Comparison of ENCODE assay signal across 20 cellular contexts in the genomic region with DNA sequence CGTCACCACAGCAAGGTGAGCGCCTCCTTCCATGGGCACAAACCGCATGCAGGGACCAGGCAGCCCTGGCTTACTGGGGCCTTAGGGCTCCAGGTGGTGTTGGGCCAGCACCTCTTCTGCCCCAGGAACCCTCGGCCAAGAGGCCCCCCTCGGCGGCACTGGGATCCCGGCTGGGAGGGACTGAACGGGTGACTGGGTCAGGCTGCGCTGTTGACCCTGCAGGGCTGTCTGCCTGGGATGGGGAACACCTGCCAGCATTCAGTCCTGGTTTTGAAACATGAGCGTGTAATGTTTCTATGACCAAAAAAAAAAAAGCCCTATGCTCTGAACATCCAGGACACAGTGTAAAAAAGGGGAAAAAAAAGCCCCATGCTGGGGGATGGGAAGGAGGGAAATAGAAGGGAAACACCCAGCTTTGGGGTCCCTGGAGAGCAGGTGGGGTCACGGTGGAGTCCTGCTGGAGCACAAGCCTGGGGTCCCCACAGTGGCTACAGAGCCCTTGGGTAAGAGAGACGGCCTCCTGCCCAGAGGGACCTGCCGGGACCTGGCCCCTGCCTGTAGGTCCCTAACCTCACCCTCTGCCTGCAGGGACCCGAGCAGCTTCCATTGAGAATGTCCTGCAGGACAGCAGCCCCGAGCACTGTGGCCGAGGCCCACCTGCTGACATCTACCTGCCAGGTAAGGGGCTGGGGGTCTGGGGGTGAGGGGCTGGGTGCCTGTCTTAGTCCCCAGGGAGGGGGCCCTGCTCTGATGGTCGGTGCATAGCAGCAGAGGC. TPM values are rescaled to one million over a fixed set of nuclear protein-coding genes. Genes with fewer than 3 reads are reported as not detected.
A peak's percentile ranks its signal among the peaks of the same experiment; 100 is the strongest.
DNase-seq lines count a peak whose midpoint lies in the region; ATAC-seq, FAIRE-seq and TF ChIP-seq lines count a peak whose summit lies in the region.
"Had no signal": no experiment of that assay in that cellular context is flagged by ENCODE, and none has a peak within 500 bp of the region (broad histone marks: within the 10 kb centered on the region; RNA-seq: fewer than 3 reads in every experiment).

No MANE protein-coding gene starts in this region.

- H3K4me3 ChIP-seq in HUES48 (ENCODE audit: low read depth, low read length) (no peak overlapping the region), kidney (ENCODE audit: low read length in 2 of 2) (no peak overlapping the region)

- TF ChIP-seq CTCF in kidney (IDR thresholded peaks at IDR 0.05; ENCODE audit: borderline replicate concordance, extremely low read depth, insufficient read depth) = no peak

- no peak for ATAC-seq in activated naive CD8-positive, alpha-beta T cell treated with anti-CD3 and anti-CD28 coated beads, Interleukin-2, amount 50 U/mL, for 24 hours
- peak; percentile 30 for ATAC-seq in left lobe of liver
- no peak for ATAC-seq in stimulated activated effector memory CD8-positive, alpha-beta T cell treated with anti-CD3 and anti-CD28 coated beads, Interleukin-12 subunit alpha, Interleukin-12 subunit beta, amount 100 ng/mL, for 72 hours

- H3K4me1 ChIP-seq in HUES48 (ENCODE audit: control insufficient read depth, insufficient read depth, low read length) (no peaks in the 10 kb centered on the region), kidney (ENCODE audit: control insufficient read depth in 1 of 2, insufficient read depth in 1 of 2, low read depth in 1 of 2, low read length in 2 of 2) (peaks cover 7 to 10% of the 10 kb centered on the region in 2 donors)

- peaks cover 11% of the 10 kb centered on the region for H3K4me1 Mint-ChIP-seq in activated naive CD8-positive, alpha-beta T cell treated with anti-CD3 and anti-CD28 coated beads, Interleukin-2, amount 50 U/mL, for 24 hours
- peaks cover 1% of the 10 kb centered on the region for H3K4me1 Mint-ChIP-seq in stimulated activated effector memory CD8-positive, alpha-beta T cell treated with anti-CD3 and anti-CD28 coated beads, Interleukin-12 subunit alpha, Interleukin-12 subunit beta, amount 100 ng/mL, for 72 hours

- H3K9me3 ChIP-seq in HUES48 (ENCODE audit: control insufficient read depth, insufficient read depth, low read length) (no peaks in the 10 kb centered on the region), kidney (ENCODE audit: control insufficient read depth in 1 of 2, low read length in 2 of 2) (no peaks in the 10 kb centered on the region)
- H3K9me3 ChIP-seq: gastroesophageal sphincter had no signal

- H3K27me3 ChIP-seq in HUES48 (ENCODE audit: control insufficient read depth, insufficient read depth, low read length) = no peaks in the 10 kb centered on the region
- H3K27me3 ChIP-seq: gastroesophageal sphincter had no signal

- H3K9ac ChIP-seq in HUES48 (ENCODE audit: low read depth, low read length) = no peak overlapping the region
- H3K9ac ChIP-seq in kidney (ENCODE audit: low read length in 2 of 2) = no peak overlapping the region
- H3K9ac ChIP-seq: parathyroid adenoma had no signal

- H3K27me3 Mint-ChIP-seq in activated naive CD8-positive, alpha-beta T cell treated with anti-CD3 and anti-CD28 coated beads, Interleukin-2, amount 50 U/mL, for 24 hours = no peaks in the 10 kb centered on the region
- H3K27me3 Mint-ChIP-seq: naive B cell; stimulated activated naive CD8-positive, alpha-beta T cell treated with anti-CD3 and anti-CD28 coated beads, Interleukin-15, amount 100 ng/mL, for 72 hours; type B pancreatic cell had no signal

- H3K36me3 ChIP-seq in HUES48 (ENCODE audit: control insufficient read depth, insufficient read depth, low read length) (peaks cover 54% of the 10 kb centered on the region), kidney (ENCODE audit: control insufficient read depth in 1 of 2, insufficient read depth in 2 of 2, low read length in 2 of 2) (peaks cover 4 to 6% of the 10 kb centered on the region in 2 donors)

- H3K27ac Mint-ChIP-seq in activated naive CD8-positive, alpha-beta T cell treated with anti-CD3 and anti-CD28 coated beads, Interleukin-2, amount 50 U/mL, for 24 hours = peak overlapping the region; percentile 3
- H3K27ac Mint-ChIP-seq in stimulated activated effector memory CD8-positive, alpha-beta T cell treated with anti-CD3 and anti-CD28 coated beads, Interleukin-12 subunit alpha, Interleukin-12 subunit beta, amount 100 ng/mL, for 72 hours = peak overlapping the region; percentile 29
- H3K27ac Mint-ChIP-seq: naive B cell, type B pancreatic cell had no signal

- peak overlapping the region; percentile 20 for H3K27ac ChIP-seq in HUES48 (ENCODE audit: low read depth, low read length)
- no peak overlapping the region for H3K27ac ChIP-seq in kidney (ENCODE audit: low read depth in 2 of 2, low read length in 2 of 2)
- H3K27ac ChIP-seq: parathyroid adenoma had no signal

- no peak for FAIRE-seq in kidney (lab: Jason Lieb, UNC)
- FAIRE-seq: bronchial epithelial cell, H54, small intestine had no signal

- H3K4me3 Mint-ChIP-seq in activated naive CD8-positive, alpha-beta T cell treated with anti-CD3 and anti-CD28 coated beads, Interleukin-2, amount 50 U/mL, for 24 hours = no peak overlapping the region
- H3K4me3 Mint-ChIP-seq in stimulated activated effector memory CD8-positive, alpha-beta T cell treated with anti-CD3 and anti-CD28 coated beads, Interleukin-12 subunit alpha, Interleukin-12 subunit beta, amount 100 ng/mL, for 72 hours = no peak overlapping the region
- H3K4me3 Mint-ChIP-seq: naive B cell, type B pancreatic cell had no signal

- H3K36me3 Mint-ChIP-seq in activated naive CD8-positive, alpha-beta T cell treated with anti-CD3 and anti-CD28 coated beads, Interleukin-2, amount 50 U/mL, for 24 hours (ENCODE audit: low read depth) = peaks cover 3% of the 10 kb centered on the region
- H3K36me3 Mint-ChIP-seq in stimulated activated effector memory CD8-positive, alpha-beta T cell treated with anti-CD3 and anti-CD28 coated beads, Interleukin-12 subunit alpha, Interleukin-12 subunit beta, amount 100 ng/mL, for 72 hours = peaks cover 55% of the 10 kb centered on the region
- H3K36me3 Mint-ChIP-seq: type B pancreatic cell had no signal

- DNase-seq in activated naive CD8-positive, alpha-beta T cell treated with anti-CD3 and anti-CD28 coated beads, Interleukin-2, amount 50 U/mL, for 24 hours = no peak
- DNase-seq in left lobe of liver (ENCODE audit: low spot score) (peak; percentile 88), kidney (no peak), NCI-H1436 treated with DMSO at 0.1 percent for 48 hours (lab: John Stamatoyannopoulos, UW) (no peak), inferior parietal cortex (ENCODE audit: extremely low spot score) (no peak)
- no peak for DNase-seq in stimulated activated effector memory CD8-positive, alpha-beta T cell treated with anti-CD3 and anti-CD28 coated beads, Interleukin-12 subunit alpha, Interleukin-12 subunit beta, amount 100 ng/mL, for 72 hours (ENCODE audit: low spot score in 2 of 2)
- DNase-seq: activated effector memory CD4-positive, alpha-beta T cell treated with Interleukin-2 at 50 U/mL for 16 hours; AML-193; naive B cell; NCI-H1092 treated with DMSO at 0.1 percent for 48 hours; NCI-H2081; NCI-H510A treated with DMSO at 0.1 percent for 48 hours had no signal

- intact Hi-C loops in kidney (cut with DNase I) = no loop called here

- H3K9me3 Mint-ChIP-seq in activated naive CD8-positive, alpha-beta T cell treated with anti-CD3 and anti-CD28 coated beads, Interleukin-2, amount 50 U/mL, for 24 hours = no peaks in the 10 kb centered on the region
- H3K9me3 Mint-ChIP-seq in stimulated activated effector memory CD8-positive, alpha-beta T cell treated with anti-CD3 and anti-CD28 coated beads, Interleukin-12 subunit alpha, Interleukin-12 subunit beta, amount 100 ng/mL, for 72 hours = no peaks in the 10 kb centered on the region
- H3K9me3 Mint-ChIP-seq: naive B cell; stimulated activated naive CD8-positive, alpha-beta T cell treated with anti-CD3 and anti-CD28 coated beads, Interleukin-15, amount 100 ng/mL, for 72 hours; type B pancreatic cell had no signal

RNA-seq across cellular contexts. Expression of a gene that starts 9.9 kb away (rescaled TPM):
- total RNA-seq in left lobe of liver (40.4 TPM), kidney (30.6 TPM)
- 69.4 TPM for polyA plus RNA-seq in kidney (ENCODE audit: insufficient read depth, low read depth, low replicate concordance)

RNA-seq across cellular contexts. Expression of a gene that starts 50.6 kb away (rescaled TPM):
- total RNA-seq in left lobe of liver (10.6 TPM), kidney (27.6 TPM)
- 20.7 TPM for polyA plus RNA-seq in kidney (ENCODE audit: insufficient read depth, low read depth, low replicate concordance)

RNA-seq across cellular contexts. Expression of a gene that starts 50.9 kb away (rescaled TPM):
- total RNA-seq in left lobe of liver = 0.45 TPM
- total RNA-seq in kidney = 1.8 TPM
- polyA plus RNA-seq in kidney (ENCODE audit: insufficient read depth, low read depth, low replicate concordance) = 4.0 TPM

RNA-seq across cellular contexts. Expression of a gene that starts 58.8 kb away (rescaled TPM):
- total RNA-seq in left lobe of liver (59.5 TPM), kidney (90.8 TPM)
- polyA plus RNA-seq in kidney (ENCODE audit: insufficient read depth, low read depth, low replicate concordance) = 19.7 TPM
